In the genomic region with DNA sequence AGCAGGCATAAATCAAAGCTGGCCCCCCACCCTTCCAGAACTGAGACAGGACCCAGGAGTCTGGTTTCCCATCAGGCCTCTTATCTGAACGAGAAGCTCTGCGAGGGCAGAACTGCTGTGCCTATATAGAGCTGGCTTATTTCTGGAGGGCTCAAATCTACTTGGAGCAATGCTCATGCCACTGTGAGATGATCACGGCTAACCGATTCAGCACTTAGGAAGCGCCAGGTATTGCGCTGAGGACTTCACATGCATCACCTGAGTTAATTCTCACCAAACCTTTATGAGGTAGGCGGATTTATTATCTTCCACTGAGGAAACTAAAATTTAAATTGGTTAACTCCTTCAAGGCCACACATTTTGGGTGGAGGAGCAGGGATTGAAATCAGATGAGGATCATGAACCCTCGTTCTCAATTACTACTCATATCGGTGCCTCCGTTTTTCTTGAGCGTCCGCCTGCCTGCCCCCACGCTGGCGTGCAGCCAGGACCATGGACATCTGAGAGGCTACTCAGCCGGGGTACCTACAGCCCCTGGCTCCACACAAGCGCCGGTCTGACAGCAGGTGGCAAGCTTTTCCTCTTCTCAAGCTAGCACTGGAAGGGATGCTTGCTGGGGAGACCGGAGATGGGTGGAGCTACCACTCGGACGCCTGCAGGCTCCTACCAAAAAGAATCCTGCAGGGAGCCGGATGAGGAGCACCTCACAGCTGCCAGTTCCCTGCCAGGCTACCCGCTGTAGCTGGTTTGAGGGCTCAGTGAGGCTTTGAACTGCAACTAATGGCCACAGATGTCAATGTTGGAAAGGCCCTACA, we compare ENCODE assay signal across 8 cellular contexts. TPM values are rescaled to one million over a fixed set of nuclear protein-coding genes. Genes with fewer than 3 reads are reported as not detected.
A peak's percentile ranks its signal among the peaks of the same experiment; 100 is the strongest.
DNase-seq lines count a peak whose midpoint lies in the region; ATAC-seq and TF ChIP-seq lines count a peak whose summit lies in the region.

No MANE protein-coding gene starts in this region.

- no peaks in the 10 kb centered on the region for H3K9me3 Mint-ChIP-seq in activated CD4-positive, alpha-beta T cell treated with anti-CD3 and anti-CD28 coated beads, Interleukin-2, amount 10 ng/mL, durations not matched to agents 24 days and 14 days
- H3K9me3 Mint-ChIP-seq in dendritic cell treated with granulocyte-macrophage colony-stimulating factor and Interleukin-4, amounts not matched to agents 40 ng/mL and 50 ng/mL, for 4 days = no peaks in the 10 kb centered on the region

- H3K4me1 Mint-ChIP-seq in activated CD4-positive, alpha-beta T cell treated with anti-CD3 and anti-CD28 coated beads, Interleukin-2, amount 10 ng/mL, durations not matched to agents 24 days and 14 days = peaks cover 20% of the 10 kb centered on the region
- peaks cover 15% of the 10 kb centered on the region for H3K4me1 Mint-ChIP-seq in dendritic cell treated with granulocyte-macrophage colony-stimulating factor and Interleukin-4, amounts not matched to agents 40 ng/mL and 50 ng/mL, for 4 days (ENCODE audit: low read depth)

- intact Hi-C loops in activated CD4-positive, alpha-beta T cell treated with anti-CD3 and anti-CD28 coated beads, Interleukin-2, amount 10 ng/mL, durations not matched to agents 24 days and 14 days (cut with micrococcal nuclease) = loop anchor here (2.0 to 5.0 kb wide), 3 partner anchors 43 to 121 kb away; partner anchors contain the start of genes CTSA, NEURL2, UBE2C and ZSWIM1
- intact Hi-C loops in dendritic cell treated with granulocyte-macrophage colony-stimulating factor and Interleukin-4, amounts not matched to agents 40 ng/mL and 50 ng/mL, for 4 days (cut with micrococcal nuclease) = loop anchor here (1.0 kb wide), 1 partner anchor 43 kb away; no protein-coding TSS in a partner anchor
- intact Hi-C loops in left lung (cut with DNase I) = no loop called here

- TF ChIP-seq CTCF in left lung (IDR thresholded peaks at IDR 0.05) = peak; percentile 16 to 17

- H3K4me1 ChIP-seq in left lung = peaks cover 5 to 32% of the 10 kb centered on the region in 2 donors

- peak overlapping the region; percentile 95 to 99 for H3K4me3 ChIP-seq in left lung

- no peaks in the 10 kb centered on the region for H3K27me3 Mint-ChIP-seq in activated CD4-positive, alpha-beta T cell treated with anti-CD3 and anti-CD28 coated beads, Interleukin-2, amount 10 ng/mL, durations not matched to agents 24 days and 14 days
- no peaks in the 10 kb centered on the region for H3K27me3 Mint-ChIP-seq in dendritic cell treated with granulocyte-macrophage colony-stimulating factor and Interleukin-4, amounts not matched to agents 40 ng/mL and 50 ng/mL, for 4 days

- peaks cover 0 to 17% of the 10 kb centered on the region in 2 donors for H3K36me3 ChIP-seq in left lung

- H3K36me3 Mint-ChIP-seq in activated CD4-positive, alpha-beta T cell treated with anti-CD3 and anti-CD28 coated beads, Interleukin-2, amount 10 ng/mL, durations not matched to agents 24 days and 14 days (ENCODE audit: low read depth) = peaks cover 12% of the 10 kb centered on the region
- peaks cover 44% of the 10 kb centered on the region for H3K36me3 Mint-ChIP-seq in dendritic cell treated with granulocyte-macrophage colony-stimulating factor and Interleukin-4, amounts not matched to agents 40 ng/mL and 50 ng/mL, for 4 days (ENCODE audit: low read depth)

- H3K27ac ChIP-seq in left lung = peak overlapping the region; percentile 100

- peak overlapping the region; percentile 99 for H3K4me3 Mint-ChIP-seq in activated CD4-positive, alpha-beta T cell treated with anti-CD3 and anti-CD28 coated beads, Interleukin-2, amount 10 ng/mL, durations not matched to agents 24 days and 14 days
- peak overlapping the region; percentile 99 for H3K4me3 Mint-ChIP-seq in dendritic cell treated with granulocyte-macrophage colony-stimulating factor and Interleukin-4, amounts not matched to agents 40 ng/mL and 50 ng/mL, for 4 days

- ATAC-seq in HG03064 (IDR thresholded peaks at IDR 0.05; ENCODE audit: low read depth, unreplicated experiment) (peak; percentile 31), left lung (peak; percentile 54)

- no peaks in the 10 kb centered on the region for H3K9me3 ChIP-seq in left lung

- no peaks in the 10 kb centered on the region for H3K27me3 ChIP-seq in left lung

- peak overlapping the region; percentile 99 for H3K27ac Mint-ChIP-seq in activated CD4-positive, alpha-beta T cell treated with anti-CD3 and anti-CD28 coated beads, Interleukin-2, amount 10 ng/mL, durations not matched to agents 24 days and 14 days
- H3K27ac Mint-ChIP-seq in dendritic cell treated with granulocyte-macrophage colony-stimulating factor and Interleukin-4, amounts not matched to agents 40 ng/mL and 50 ng/mL, for 4 days = peak overlapping the region; percentile 100

- DNase-seq in COR-L47 (lab: John Stamatoyannopoulos, UW) (peak; percentile 96), NCI-H510A treated with DMSO at 0.1 percent for 48 hours (lab: John Stamatoyannopoulos, UW) (peak; percentile 88), left lung (peak; percentile 81 to 85), amniotic stem cell (lab: John Stamatoyannopoulos, UW) (no peak)
- peak; percentile 89 for DNase-seq in activated CD4-positive, alpha-beta T cell treated with anti-CD3 and anti-CD28 coated beads, Interleukin-2, amount 10 ng/mL, durations not matched to agents 24 days and 14 days
- peak; percentile 50 for DNase-seq in stimulated activated CD4-positive, alpha-beta T cell treated with anti-CD3 and anti-CD28 coated beads, Interleukin-4, amount 100 ng/mL, for 1 hour

RNA-seq across cellular contexts. Expression of gene PCIF1, which starts 1.0 kb away (rescaled TPM):
- 26.1 and 27.8 TPM in 2 replicates for total RNA-seq in activated CD4-positive, alpha-beta T cell treated with anti-CD3 and anti-CD28 coated beads, Interleukin-2, amount 10 ng/mL, durations not matched to agents 24 days and 14 days
- total RNA-seq in left lung = 10 to 100 TPM; 26.1 to 33.0 TPM

RNA-seq across cellular contexts. Expression of gene PLTP, which starts 21.5 kb away (rescaled TPM):
- 3.2 and 4.0 TPM in 2 replicates for total RNA-seq in activated CD4-positive, alpha-beta T cell treated with anti-CD3 and anti-CD28 coated beads, Interleukin-2, amount 10 ng/mL, durations not matched to agents 24 days and 14 days
- 100 to 1,000 TPM; 162 to 172 TPM for total RNA-seq in left lung

RNA-seq across cellular contexts. Expression of gene ZNF335, which starts 38.6 kb away (rescaled TPM):
- total RNA-seq in activated CD4-positive, alpha-beta T cell treated with anti-CD3 and anti-CD28 coated beads, Interleukin-2, amount 10 ng/mL, durations not matched to agents 24 days and 14 days = 37.5 and 39.5 TPM in 2 replicates
- 10 to 100 TPM; 15.3 to 23.3 TPM for total RNA-seq in left lung

RNA-seq across cellular contexts. Expression of gene CTSA, which starts 42.3 kb away (rescaled TPM):
- 48.7 and 50.8 TPM in 2 replicates for total RNA-seq in activated CD4-positive, alpha-beta T cell treated with anti-CD3 and anti-CD28 coated beads, Interleukin-2, amount 10 ng/mL, durations not matched to agents 24 days and 14 days
- total RNA-seq in left lung = 100 to 1,000 TPM; 234 to 268 TPM

RNA-seq across cellular contexts. Expression of gene NEURL2, which starts 42.4 kb away (rescaled TPM):
- total RNA-seq in activated CD4-positive, alpha-beta T cell treated with anti-CD3 and anti-CD28 coated beads, Interleukin-2, amount 10 ng/mL, durations not matched to agents 24 days and 14 days = 2.0 and 2.4 TPM in 2 replicates
- 1 to 10 TPM; 4.0 to 4.3 TPM for total RNA-seq in left lung

Comparison
In these comparisons a context has a peak if more than half of its experiments do, and no peak if none do; other contexts are left out.
1. RNA of gene PLTP, which starts 21.5 kb away (total RNA-seq): 162 to 172 TPM in left lung; 3.2 to 4.0 TPM in activated CD4-positive, alpha-beta T cell treated with anti-CD3 and anti-CD28 coated beads, Interleukin-2, amount 10 ng/mL, durations not matched to agents 24 days and 14 days; every median in the first group is over 10 times any median in the second.
2. intact Hi-C loops: an anchor here in activated CD4-positive, alpha-beta T cell treated with anti-CD3 and anti-CD28 coated beads, Interleukin-2, amount 10 ng/mL, durations not matched to agents 24 days and 14 days (2.0 to 5.0 kb wide) and dendritic cell treated with granulocyte-macrophage colony-stimulating factor and Interleukin-4, amounts not matched to agents 40 ng/mL and 50 ng/mL, for 4 days (1.0 kb wide); none called in left lung.